ENCODE assay signal across 1 cellular context in the genomic region with DNA sequence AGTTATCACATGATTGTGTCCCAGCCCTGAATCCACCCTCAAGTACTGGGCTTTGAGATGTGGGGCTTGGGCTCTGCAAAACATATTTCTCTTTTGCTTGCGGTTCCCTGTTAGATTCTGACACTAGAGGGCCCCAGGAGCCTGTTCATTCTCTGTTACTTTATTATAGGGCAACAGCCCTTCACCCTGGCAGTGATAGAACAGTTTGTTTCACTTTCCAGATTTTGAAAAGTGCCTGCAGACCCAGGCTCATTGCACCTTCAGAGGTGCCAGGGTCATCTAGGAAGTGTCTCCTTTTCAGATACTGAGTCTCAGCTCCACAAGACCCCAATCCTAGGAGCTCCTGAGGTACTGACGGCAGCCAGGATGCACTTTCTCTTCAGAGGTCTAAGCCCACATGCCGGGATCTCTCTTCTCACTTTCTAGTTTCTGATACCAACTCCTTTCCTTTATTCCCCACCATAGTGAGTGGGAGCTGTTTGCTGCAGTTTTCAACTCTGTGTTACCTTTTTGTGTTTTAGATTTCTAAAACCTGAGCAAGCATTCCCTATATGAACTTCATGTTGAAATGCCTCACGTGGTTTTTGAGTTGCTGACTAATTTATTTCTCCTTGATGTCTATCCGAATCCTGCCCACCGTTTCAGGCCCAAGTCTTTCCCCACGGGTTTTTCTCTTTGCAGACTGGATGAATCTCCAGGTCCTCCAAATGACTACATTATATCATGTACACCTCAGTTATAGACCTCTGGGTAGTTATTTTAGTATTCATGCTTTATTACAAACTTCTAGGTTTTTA.
TF ChIP-seq lines count a peak whose summit lies in the region.

No MANE protein-coding gene starts in this region.

TF ChIP-seq in H1, 55 proteins besides CTCF, POLR2A, EP300 and RAD21 (continued from another document):
- TF ChIP-seq ZNF274 (IDR thresholded peaks at IDR 0.05; ENCODE audit: borderline replicate concordance, extremely low read depth, low read length) (no peak), POU5F1 (IDR thresholded peaks at IDR 0.05; ENCODE audit: low read depth, low read length) (no peak), GTF2F1 (IDR thresholded peaks at IDR 0.05; ENCODE audit: borderline replicate concordance, low read depth, low read length) (no peak), GABPA (IDR thresholded peaks at IDR 0.05; ENCODE audit: borderline replicate concordance, insufficient read depth, low read length) (no peak), KDM4A (IDR thresholded peaks at IDR 0.05; ENCODE audit: low read depth, low read length, severe bottlenecking) (no peak), RNF2 (IDR thresholded peaks at IDR 0.05; ENCODE audit: borderline replicate concordance, low read depth, low read length, missing control alignments, poor library complexity, severe bottlenecking) (no peak), SIN3A (conservative IDR thresholded peaks at IDR 0.05 in 1 of 2, IDR thresholded peaks at IDR 0.05 in 1 of 2; ENCODE audit: low read depth in 1 of 2, low read length in 2 of 2) (no peak), SAP30 (IDR thresholded peaks at IDR 0.05; ENCODE audit: insufficient read depth, insufficient replicate concordance, low read length) (no peak), CHD2 (IDR thresholded peaks at IDR 0.05; ENCODE audit: low read length) (no peak), HDAC2 (IDR thresholded peaks at IDR 0.05; ENCODE audit: borderline replicate concordance in 1 of 2, low read depth in 2 of 2, low read length in 2 of 2) (no peak), TAF1 (IDR thresholded peaks at IDR 0.05; ENCODE audit: low read depth, low read length) (no peak), JUND (IDR thresholded peaks at IDR 0.05; ENCODE audit: low read length) (no peak)
- TF ChIP-seq, protein P1, sequence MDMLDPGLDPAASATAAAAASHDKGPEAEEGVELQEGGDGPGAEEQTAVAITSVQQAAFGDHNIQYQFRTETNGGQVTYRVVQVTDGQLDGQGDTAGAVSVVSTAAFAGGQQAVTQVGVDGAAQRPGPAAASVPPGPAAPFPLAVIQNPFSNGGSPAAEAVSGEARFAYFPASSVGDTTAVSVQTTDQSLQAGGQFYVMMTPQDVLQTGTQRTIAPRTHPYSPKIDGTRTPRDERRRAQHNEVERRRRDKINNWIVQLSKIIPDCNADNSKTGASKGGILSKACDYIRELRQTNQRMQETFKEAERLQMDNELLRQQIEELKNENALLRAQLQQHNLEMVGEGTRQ (IDR thresholded peaks at IDR 0.05; ENCODE audit: low read length) = no peak
- TF ChIP-seq, protein P2, sequence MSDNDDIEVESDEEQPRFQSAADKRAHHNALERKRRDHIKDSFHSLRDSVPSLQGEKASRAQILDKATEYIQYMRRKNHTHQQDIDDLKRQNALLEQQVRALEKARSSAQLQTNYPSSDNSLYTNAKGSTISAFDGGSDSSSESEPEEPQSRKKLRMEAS (IDR thresholded peaks at IDR 0.05) = no peak
TF ChIP-seq in H1: peak in this region for 0.
